15 cellular contexts compared by ENCODE assay signal in genomic region chr1:18365099-18365705, GRCh38.
DNase-seq lines count a peak whose midpoint lies in the region; ATAC-seq, FAIRE-seq and TF ChIP-seq lines count a peak whose summit lies in the region.
"Had no signal": no experiment of that assay in that cellular context is flagged by ENCODE, and none has a peak within 500 bp of the region (broad histone marks: within the 10 kb centered on the region; RNA-seq: fewer than 3 reads in every experiment).

No MANE protein-coding gene starts in this region.

- no peak overlapping the region for H3K27ac Mint-ChIP-seq in GM23338
- no peak overlapping the region for H3K27ac Mint-ChIP-seq in neural progenitor cell
- H3K27ac Mint-ChIP-seq in activated CD8-positive, alpha-beta memory T cell treated with anti-CD3 and anti-CD28 coated beads, Interleukin-2, amount 10 ng/mL, durations not matched to agents 7 days and 5 days, result no peak overlapping the region
- H3K27ac Mint-ChIP-seq: B cell; CD4-positive, alpha-beta memory T cell had no signal

- H3K9me1 ChIP-seq in K562 (ENCODE audit: control insufficient read depth, insufficient read depth, low read length), result no peaks in the 10 kb centered on the region

- BruUV-seq in K562 (replicated peaks; lab: Mats Ljungman, UMichigan), result no TSS peak

- H3K36me3 Mint-ChIP-seq in GM23338 (ENCODE audit: low read depth), result peaks cover 15% of the 10 kb centered on the region
- H3K36me3 Mint-ChIP-seq in neural progenitor cell, result peaks cover 7% of the 10 kb centered on the region
- no peaks in the 10 kb centered on the region for H3K36me3 Mint-ChIP-seq in activated CD8-positive, alpha-beta memory T cell treated with anti-CD3 and anti-CD28 coated beads, Interleukin-2, amount 10 ng/mL, durations not matched to agents 7 days and 5 days
- H3K36me3 Mint-ChIP-seq: CD4-positive, alpha-beta memory T cell had no signal

- POLR2A ChIA-PET in K562 (lab: Yijun Ruan, JAX), result interaction anchor here (0.6 kb wide), 1 partner anchor 17 kb away, joined by 3 read pairs; no protein-coding TSS in a partner anchor

- DNase-seq in GM23338 (ENCODE audit: low spot score), result peak; percentile 33
- DNase-seq in K562 (ENCODE audit: extremely low read depth in 1 of 4, low spot score in 3 of 4), result peak in 3 of 4 experiments; percentile 13 to 20 (median 18)
- DNase-seq in neural progenitor cell (ENCODE audit: low spot score), result no peak
- DNase-seq in hippocampal formation (lab: John Stamatoyannopoulos, UW), result no peak
- DNase-seq in activated CD8-positive, alpha-beta memory T cell treated with anti-CD3 and anti-CD28 coated beads, Interleukin-2, amount 10 ng/mL, durations not matched to agents 7 days and 5 days, result no peak
- no peak for DNase-seq in ascending aorta (ENCODE audit: low spot score in 2 of 2)
- DNase-seq: C1 segment of cervical spinal cord; CD4-positive, alpha-beta memory T cell; DMS79 treated with DMSO at 0.1 percent for 48 hours; EL had no signal

- H3K4me3 Mint-ChIP-seq in GM23338, result no peak overlapping the region
- H3K4me3 Mint-ChIP-seq in neural progenitor cell, result no peak overlapping the region
- H3K4me3 Mint-ChIP-seq in activated CD8-positive, alpha-beta memory T cell treated with anti-CD3 and anti-CD28 coated beads, Interleukin-2, amount 10 ng/mL, durations not matched to agents 7 days and 5 days, result no peak overlapping the region
- H3K4me3 Mint-ChIP-seq: B cell; CD4-positive, alpha-beta memory T cell had no signal

- H3K27me3 Mint-ChIP-seq in GM23338 (ENCODE audit: insufficient read depth, low read depth, poor library complexity) (peaks cover 11% of the 10 kb centered on the region), neural progenitor cell (ENCODE audit: insufficient read depth, low read depth) (peaks cover 13% of the 10 kb centered on the region)
- H3K27me3 Mint-ChIP-seq in activated CD8-positive, alpha-beta memory T cell treated with anti-CD3 and anti-CD28 coated beads, Interleukin-2, amount 10 ng/mL, durations not matched to agents 7 days and 5 days, result peaks cover 3% of the 10 kb centered on the region

- CTCF ChIA-PET in K562 (lab: Yijun Ruan, JAX; ENCODE audit: low intra/inter-chr PET ratio), result no interaction called here
- CTCF ChIA-PET in activated CD8-positive, alpha-beta memory T cell treated with anti-CD3 and anti-CD28 coated beads, Interleukin-2, amount 10 ng/mL, durations not matched to agents 7 days and 5 days (lab: Charles Lee), result no interaction called here

- H3K36me3 ChIP-seq in GM23338 (ENCODE audit: insufficient read depth) (no peaks in the 10 kb centered on the region), K562 (ENCODE audit: control insufficient read depth, insufficient read depth, low read length) (no peaks in the 10 kb centered on the region), neural progenitor cell (no peaks in the 10 kb centered on the region), ascending aorta (no peaks in the 10 kb centered on the region)

- TF ChIP-seq EP300 in K562 (IDR thresholded peaks at IDR 0.05; ENCODE audit: low read length), result no peak

- TF ChIP-seq CTCF in GM23338 (conservative IDR thresholded peaks at IDR 0.05; ENCODE audit: low read depth in 2 of 2) (peak; percentile 23 to 34), K562 (IDR thresholded peaks at IDR 0.05 in 2 of 3, conservative IDR thresholded peaks at IDR 0.05 in 1 of 3; ENCODE audit: insufficient read depth in 2 of 3, low read depth in 1 of 3, low read length in 3 of 3) (peak; percentile 11 to 18 (median 17); a peak in 1 of 6 replicates), neural progenitor cell (IDR thresholded peaks at IDR 0.05) (peak; percentile 23), ascending aorta (IDR thresholded peaks at IDR 0.05) (no peak)

- in situ Hi-C loops in K562 (cut with MboI), result no loop called here

- TF ChIP-seq POLR2A in K562 (conservative IDR thresholded peaks at IDR 0.05), result no peak

- H3K9me3 ChIP-seq in K562 (replicated peaks; ENCODE audit: control insufficient read depth, insufficient read depth, low read depth, low read length), result no peaks in the 10 kb centered on the region; the same call in 1 of the 2 replicates
- H3K9me3 ChIP-seq in neural progenitor cell (ENCODE audit: low read depth), result no peaks in the 10 kb centered on the region
- H3K9me3 ChIP-seq in ascending aorta, result no peaks in the 10 kb centered on the region

- H3K9me3 Mint-ChIP-seq in GM23338 (peaks cover 5% of the 10 kb centered on the region; the same call in 1 of the 3 replicates), neural progenitor cell (peaks cover 12% of the 10 kb centered on the region)
- H3K9me3 Mint-ChIP-seq in activated CD8-positive, alpha-beta memory T cell treated with anti-CD3 and anti-CD28 coated beads, Interleukin-2, amount 10 ng/mL, durations not matched to agents 7 days and 5 days (ENCODE audit: low read depth), result no peaks in the 10 kb centered on the region
- H3K9me3 Mint-ChIP-seq: CD4-positive, alpha-beta memory T cell had no signal

- no peaks in the 10 kb centered on the region; the same call in 1 of the 2 replicates for H3K9me2 ChIP-seq in GM23338 (ENCODE audit: insufficient read depth)

- no peak for FAIRE-seq in K562 (lab: Jason Lieb, UNC)
- FAIRE-seq: A204.1, G401.6, GM18507 had no signal

- no peaks in the 10 kb centered on the region for H3K79me2 ChIP-seq in GM23338 (replicated peaks; ENCODE audit: insufficient read depth)
- no peaks in the 10 kb centered on the region for H3K79me2 ChIP-seq in K562 (ENCODE audit: control insufficient read depth, insufficient read depth, low read length)
- no peaks in the 10 kb centered on the region for H3K79me2 ChIP-seq in neural progenitor cell (ENCODE audit: low read depth)

- H3K9ac ChIP-seq in K562 (ENCODE audit: insufficient read depth in 1 of 2, low read depth in 2 of 2, low read length in 2 of 2) (no peak overlapping the region), neural progenitor cell (no peak overlapping the region)

- H3F3A ChIP-seq in GM23338 (replicated peaks; ENCODE audit: low read depth) (no peaks in the 10 kb centered on the region), neural progenitor cell (ENCODE audit: low read depth) (no peaks in the 10 kb centered on the region)

- H3K27ac ChIP-seq in GM23338 (ENCODE audit: low read depth) (no peak overlapping the region), K562 (ENCODE audit: extremely low read depth, low read depth, low read length) (no peak overlapping the region), neural progenitor cell (no peak overlapping the region), ascending aorta (no peak overlapping the region)

- no peak for TF ChIP-seq RAD21 in K562 (CRISPR knock-in tag; conservative IDR thresholded peaks at IDR 0.05 in 1 of 2, IDR thresholded peaks at IDR 0.05 in 1 of 2)

- H3K4me1 Mint-ChIP-seq in GM23338 (peaks cover 9% of the 10 kb centered on the region), neural progenitor cell (no peaks in the 10 kb centered on the region)
- no peaks in the 10 kb centered on the region for H3K4me1 Mint-ChIP-seq in activated CD8-positive, alpha-beta memory T cell treated with anti-CD3 and anti-CD28 coated beads, Interleukin-2, amount 10 ng/mL, durations not matched to agents 7 days and 5 days
- H3K4me1 Mint-ChIP-seq: B cell; CD4-positive, alpha-beta memory T cell had no signal

- 4% methylated on average over 31 of the region's 31 CpGs for WGBS in K562 (ENCODE audit: insufficient coverage, low coverage, missing lambda C conversion rate)

- no peaks in the 10 kb centered on the region for H3K4me1 ChIP-seq in GM23338 (ENCODE audit: insufficient read depth)
- H3K4me1 ChIP-seq in K562 (replicated peaks in 1 of 2; ENCODE audit: control insufficient read depth in 2 of 2, insufficient read depth in 2 of 2, low read length in 2 of 2), result peaks cover 0 to 5% of the 10 kb centered on the region in 2 experiments; a peak in 1 of 5 replicates
- no peaks in the 10 kb centered on the region for H3K4me1 ChIP-seq in neural progenitor cell
- no peaks in the 10 kb centered on the region for H3K4me1 ChIP-seq in ascending aorta

- intact Hi-C loops in K562 (cut with micrococcal nuclease) (no loop called here), ascending aorta (cut with DNase I) (no loop called here)

- H4K20me1 ChIP-seq in GM23338 (replicated peaks; ENCODE audit: insufficient read depth), result no peaks in the 10 kb centered on the region
- peaks cover 5% of the 10 kb centered on the region; the same call in 1 of the 2 replicates for H4K20me1 ChIP-seq in K562 (replicated peaks; ENCODE audit: control insufficient read depth, insufficient read depth, low read length)
- H4K20me1 ChIP-seq in neural progenitor cell (ENCODE audit: low read depth), result no peaks in the 10 kb centered on the region

- H3K4me2 ChIP-seq in GM23338, result no peak overlapping the region
- no peak overlapping the region for H3K4me2 ChIP-seq in K562 (ENCODE audit: insufficient read depth, low read length)
- H3K4me2 ChIP-seq in neural progenitor cell, result no peak overlapping the region

- peak; percentile 48 for ATAC-seq in GM23338
- peak; percentile 56; the same call in 2 of the 3 replicates for ATAC-seq in K562
- ATAC-seq in activated CD8-positive, alpha-beta memory T cell treated with anti-CD3 and anti-CD28 coated beads, Interleukin-2, amount 10 ng/mL, durations not matched to agents 7 days and 5 days, result no peak
- ATAC-seq in GM21423 (IDR thresholded peaks at IDR 0.05; ENCODE audit: unreplicated experiment), result no peak

- H2AFZ ChIP-seq in GM23338, result no peak overlapping the region
- no peak overlapping the region for H2AFZ ChIP-seq in K562 (ENCODE audit: low read depth, low read length)
- H2AFZ ChIP-seq in neural progenitor cell (replicated peaks), result no peak overlapping the region

- no peak overlapping the region for H3K4me3 ChIP-seq in GM23338
- no peak overlapping the region for H3K4me3 ChIP-seq in K562
- H3K4me3 ChIP-seq in neural progenitor cell, result no peak overlapping the region
- no peak overlapping the region for H3K4me3 ChIP-seq in ascending aorta

- H3K27me3 ChIP-seq in GM23338 (ENCODE audit: insufficient read depth) (no peaks in the 10 kb centered on the region), K562 (ENCODE audit: control insufficient read depth in 2 of 2, insufficient read depth in 2 of 2, low read length in 2 of 2) (peaks cover 0 to 36% of the 10 kb centered on the region in 2 experiments; a peak in 3 of 5 replicates), neural progenitor cell (no peaks in the 10 kb centered on the region), ascending aorta (no peaks in the 10 kb centered on the region)

TF ChIP-seq in GM23338, 12 proteins besides CTCF, POLR2A, EP300 and RAD21 (continues in another document):
- TF ChIP-seq ZNF331 (CRISPR knock-in tag; IDR thresholded peaks at IDR 0.05; ENCODE audit: low read depth), result no peak

TF ChIP-seq in K562, 482 proteins besides CTCF, POLR2A, EP300 and RAD21 (continues in another document):
- TF ChIP-seq TCF3 (CRISPR knock-in tag; IDR thresholded peaks at IDR 0.05) (peak; percentile 65), ZFP1 (CRISPR knock-in tag; IDR thresholded peaks at IDR 0.05) (no peak), RCOR1 (IDR thresholded peaks at IDR 0.05; ENCODE audit: borderline replicate concordance in 1 of 2, low read depth in 2 of 2, low read length in 2 of 2) (no peak), CBFA2T3 (IDR thresholded peaks at IDR 0.05) (peak; percentile 34; the same call in 1 of the 2 replicates), TAL1 (IDR thresholded peaks at IDR 0.05) (peak; percentile 11; the same call in 1 of the 2 replicates), OTX1 (CRISPR knock-in tag; IDR thresholded peaks at IDR 0.05) (no peak), NCOA2 (IDR thresholded peaks at IDR 0.05; ENCODE audit: partially characterized antibody in 2 of 2) (no peak), NFATC3 (IDR thresholded peaks at IDR 0.05) (no peak)

Comparison
In these comparisons a context has a peak if more than half of its experiments do, and no peak if none do; other contexts are left out.
1. ATAC-seq: peak in GM23338 (single experiment) and K562 (single experiment); none in activated CD8-positive, alpha-beta memory T cell treated with anti-CD3 and anti-CD28 coated beads, Interleukin-2, amount 10 ng/mL, durations not matched to agents 7 days and 5 days (single experiment) and GM21423 (single experiment).
2. DNase-seq: peak in GM23338 (single experiment) and K562 (3 of 4); none in neural progenitor cell (single experiment), hippocampal formation (0 of 2), activated CD8-positive, alpha-beta memory T cell treated with anti-CD3 and anti-CD28 coated beads, Interleukin-2, amount 10 ng/mL, durations not matched to agents 7 days and 5 days (single experiment) and ascending aorta (0 of 2).
3. CTCF ChIP-seq: peak in GM23338 (2 of 2), K562 (3 of 3) and neural progenitor cell (single experiment); none in ascending aorta (0 of 3).